16 cellular contexts compared by ENCODE assay signal in genomic region chr5:167764650-167765289, GRCh38.
"Had no signal": no experiment of that assay in that cellular context is flagged by ENCODE, and none has a peak within 500 bp of the region (broad histone marks: within the 10 kb centered on the region; RNA-seq: fewer than 3 reads in every experiment).

No MANE protein-coding gene starts in this region.

- H3K4me1 ChIP-seq: left ventricle myocardium inferior had no signal

- H3K27ac Mint-ChIP-seq: activated naive CD4-positive, alpha-beta T cell treated with anti-CD3 and anti-CD28 coated beads, Interleukin-2, amount 50 U/mL, for 72 hours; nephron progenitor cell; stimulated activated naive CD8-positive, alpha-beta T cell treated with anti-CD3 and anti-CD28 coated beads, Interleukin-15, Interleukin-2, amounts not matched to agents 100 ng/mL and 50 ng/mL, for 24 hours had no signal

- H3K27ac ChIP-seq: left ventricle myocardium inferior, thoracic aorta had no signal

- H3K36me3 ChIP-seq: left ventricle myocardium inferior, thoracic aorta had no signal

- DNase-seq: activated CD4-positive, alpha-beta T cell treated with anti-CD3 and anti-CD28 coated beads, Interleukin-2, amount 50 U/mL, for 4 hours; activated effector memory CD4-positive, alpha-beta T cell treated with anti-CD3 and anti-CD28 coated beads, Interleukin-2, amount 50 U/mL, for 16 hours; activated T-cell treated with anti-CD3 and anti-CD28 coated beads, Interleukin-2, amount 50 U/mL, for 4 hours; amniotic stem cell; cerebellar nuclear complex; dermis blood vessel endothelial cell; hypothalamus; left ventricle myocardium inferior; nephron progenitor cell; stimulated activated CD4-positive, alpha-beta T cell treated with anti-CD3 and anti-CD28 coated beads, Interleukin-4, amount 100 ng/mL, for 1 hour; stimulated activated CD8-positive, alpha-beta memory T cell treated with anti-CD3 and anti-CD28 coated beads, Interleukin-4, amount 100 ng/mL, for 48 hours had no signal

- H3K4me3 ChIP-seq: left ventricle myocardium inferior, thoracic aorta had no signal

- H3K36me3 Mint-ChIP-seq: activated naive CD4-positive, alpha-beta T cell treated with anti-CD3 and anti-CD28 coated beads, Interleukin-2, amount 50 U/mL, for 72 hours; brain had no signal

- H3K4me3 Mint-ChIP-seq: activated T-cell treated with anti-CD3 and anti-CD28 coated beads, Interleukin-2, amount 50 U/mL, for 4 hours; brain; nephron progenitor cell; stimulated activated naive CD8-positive, alpha-beta T cell treated with anti-CD3 and anti-CD28 coated beads, Interleukin-15, Interleukin-2, amounts not matched to agents 100 ng/mL and 50 ng/mL, for 24 hours had no signal

- H3K9me3 ChIP-seq: left ventricle myocardium inferior, thoracic aorta had no signal

- H3K27me3 Mint-ChIP-seq: stimulated activated naive CD8-positive, alpha-beta T cell treated with anti-CD3 and anti-CD28 coated beads, Interleukin-15, Interleukin-2, amounts not matched to agents 100 ng/mL and 50 ng/mL, for 24 hours had no signal

- ATAC-seq: activated CD4-positive, CD25-positive, alpha-beta regulatory T cell treated with anti-CD3 and anti-CD28 coated beads, Interleukin-2, amount 50 U/mL, for 24 hours; activated naive CD4-positive, alpha-beta T cell treated with anti-CD3 and anti-CD28 coated beads, Interleukin-2, amount 50 U/mL, for 72 hours; activated T-cell treated with anti-CD3 and anti-CD28 coated beads, Interleukin-2, amount 50 U/mL, for 4 hours had no signal

- H3K9me3 Mint-ChIP-seq: activated naive CD4-positive, alpha-beta T cell treated with anti-CD3 and anti-CD28 coated beads, Interleukin-2, amount 50 U/mL, for 72 hours; activated T-cell treated with anti-CD3 and anti-CD28 coated beads, Interleukin-2, amount 50 U/mL, for 4 hours; brain; nephron progenitor cell had no signal
